ENCODE assay signal across 10 cellular contexts in the genomic region with DNA sequence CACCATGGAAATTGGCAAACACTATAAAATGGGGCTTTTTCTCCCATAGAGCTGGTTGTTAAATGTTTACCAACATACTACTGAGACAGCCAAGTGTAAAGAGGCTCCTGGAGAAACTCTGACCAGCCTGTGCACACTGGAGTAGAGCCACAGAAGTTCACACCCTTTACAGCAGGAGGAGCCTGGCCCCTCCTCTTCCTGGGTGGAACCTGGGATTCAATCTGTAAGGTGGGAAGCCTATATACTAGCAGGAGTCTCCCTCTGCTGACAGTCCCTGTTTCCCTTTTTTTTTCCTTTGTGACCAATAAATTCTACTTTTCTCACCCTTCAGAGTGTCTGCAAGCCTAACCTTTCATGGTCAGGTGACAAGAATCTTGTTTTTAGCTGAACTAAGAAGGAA. TPM values are rescaled to one million over a fixed set of nuclear protein-coding genes. Genes with fewer than 3 reads are reported as not detected.
DNase-seq lines count a peak whose midpoint lies in the region; ATAC-seq, FAIRE-seq and TF ChIP-seq lines count a peak whose summit lies in the region.
"Had no signal": no experiment of that assay in that cellular context is flagged by ENCODE, and none has a peak within 500 bp of the region (broad histone marks: within the 10 kb centered on the region; RNA-seq: fewer than 3 reads in every experiment).

No MANE protein-coding gene starts in this region.

- H3K4me1 Mint-ChIP-seq in natural killer cell treated with Interleukin-12 subunit alpha and Interleukin-12 subunit beta and Interleukin-15 and Interleukin-18, amount 100 ng/mL, for 72 hours (ENCODE audit: low read depth in 2 of 2) = no peaks in the 10 kb centered on the region
- H3K4me1 Mint-ChIP-seq: activated T-helper 17 cell treated with anti-CD3 and anti-CD28 coated beads, Interleukin-2, amount 50 U/mL, for 72 hours had no signal

- TF ChIP-seq RAD21 in A549 (conservative IDR thresholded peaks at IDR 0.05 in 1 of 2, IDR thresholded peaks at IDR 0.05 in 1 of 2) = peak in 1 of 2 experiments; percentile 44; a peak in 2 of 5 replicates

- no peak overlapping the region for H3K4me2 ChIP-seq in A549
- H3K4me2 ChIP-seq in PC-3 (ENCODE audit: low read length) = no peak overlapping the region

- TF ChIP-seq CTCF in A549 (IDR thresholded peaks at IDR 0.05) (no peak; the same call in 2 of the 3 replicates), PC-3 (conservative IDR thresholded peaks at IDR 0.05; ENCODE audit: low read depth, low read length) (peak; percentile 52), fibroblast of pulmonary artery (IDR thresholded peaks at IDR 0.05; ENCODE audit: low read length, missing control alignments) (no peak), testis (IDR thresholded peaks at IDR 0.05) (no peak)

- no peaks in the 10 kb centered on the region for H3K27me3 ChIP-seq in PC-3 (ENCODE audit: low read length)
- no peaks in the 10 kb centered on the region for H3K27me3 ChIP-seq in testis

- H3K9me3 ChIP-seq in A549 (no peaks in the 10 kb centered on the region), PC-3 (ENCODE audit: low read length) (no peaks in the 10 kb centered on the region), testis (no peaks in the 10 kb centered on the region)

- no peaks in the 10 kb centered on the region for H3K9me3 Mint-ChIP-seq in natural killer cell treated with Interleukin-12 subunit alpha and Interleukin-12 subunit beta and Interleukin-15 and Interleukin-18, amount 100 ng/mL, for 72 hours
- H3K9me3 Mint-ChIP-seq: activated T-helper 17 cell treated with anti-CD3 and anti-CD28 coated beads, Interleukin-2, amount 50 U/mL, for 72 hours had no signal

- H3K79me2 ChIP-seq in PC-3 (ENCODE audit: low read length) = no peaks in the 10 kb centered on the region

- no peaks in the 10 kb centered on the region for H3K36me3 Mint-ChIP-seq in natural killer cell treated with Interleukin-12 subunit alpha and Interleukin-12 subunit beta and Interleukin-15 and Interleukin-18, amount 100 ng/mL, for 72 hours

- no peak overlapping the region for H3K4me3 Mint-ChIP-seq in natural killer cell treated with Interleukin-12 subunit alpha and Interleukin-12 subunit beta and Interleukin-15 and Interleukin-18, amount 100 ng/mL, for 72 hours
- H3K4me3 Mint-ChIP-seq: activated T-helper 17 cell treated with anti-CD3 and anti-CD28 coated beads, Interleukin-2, amount 50 U/mL, for 72 hours had no signal

- no peak for TF ChIP-seq EP300 in A549 (IDR thresholded peaks at IDR 0.05)

- no peak overlapping the region for H3K27ac Mint-ChIP-seq in natural killer cell treated with Interleukin-12 subunit alpha and Interleukin-12 subunit beta and Interleukin-15 and Interleukin-18, amount 100 ng/mL, for 72 hours
- H3K27ac Mint-ChIP-seq: activated T-helper 17 cell treated with anti-CD3 and anti-CD28 coated beads, Interleukin-2, amount 50 U/mL, for 72 hours had no signal

- H3K27me3 Mint-ChIP-seq in natural killer cell treated with Interleukin-12 subunit alpha and Interleukin-12 subunit beta and Interleukin-15 and Interleukin-18, amount 100 ng/mL, for 72 hours = peaks cover 8 to 12% of the 10 kb centered on the region in 2 donors
- H3K27me3 Mint-ChIP-seq: activated T-helper 17 cell treated with anti-CD3 and anti-CD28 coated beads, Interleukin-2, amount 50 U/mL, for 72 hours had no signal

- TF ChIP-seq POLR2A in A549 (IDR thresholded peaks at IDR 0.05; ENCODE audit: low read length) (no peak), testis (IDR thresholded peaks at IDR 0.05) (no peak)

- H3K36me3 ChIP-seq in PC-3 (ENCODE audit: low read depth, low read length) (no peaks in the 10 kb centered on the region), testis (ENCODE audit: low read depth, missing control alignments) (no peaks in the 10 kb centered on the region)

- H3K9me2 ChIP-seq in PC-3 (replicated peaks; ENCODE audit: low read length) = no peaks in the 10 kb centered on the region

- no peak overlapping the region for H3K9ac ChIP-seq in PC-3 (ENCODE audit: low read length)

- intact Hi-C loops in PC-3 (cut with micrococcal nuclease) = no loop called here
- intact Hi-C loops in testis (cut with DNase I; ENCODE audit: low total_unique reads) = no loop called here

- H3K4me1 ChIP-seq in A549 = 0 out of 3 replicates have a peak, but pooled peaks cover 4% of the 10 kb centered on the region
- peaks cover 12% of the 10 kb centered on the region for H3K4me1 ChIP-seq in PC-3 (ENCODE audit: insufficient read depth, low read length)
- no peaks in the 10 kb centered on the region for H3K4me1 ChIP-seq in testis

- ATAC-seq in A549 = peak; percentile 70 to 96; a peak in 5 of 6 replicates
- ATAC-seq in PC-3 = peak; percentile 88
- no peak for ATAC-seq in natural killer cell treated with Interleukin-12 subunit alpha and Interleukin-12 subunit beta and Interleukin-15 and Interleukin-18, amount 100 ng/mL, for 72 hours
- ATAC-seq: activated T-helper 17 cell treated with anti-CD3 and anti-CD28 coated beads, Interleukin-2, amount 50 U/mL, for 72 hours had no signal

- CTCF ChIA-PET in A549 (lab: Yijun Ruan, JAX) = interaction anchor here (0.9 to 3.8 kb wide), 5 partner anchors 10 to 61 kb away, joined by 3 to 30 read pairs (median 5); partner anchors contain the start of gene SLC30A5
- CTCF ChIA-PET in PC-3 (lab: Charles Lee) = interaction anchor here (0.6 kb wide), 1 partner anchor 207 kb away, joined by 5 read pairs; no protein-coding TSS in a partner anchor

- POLR2A ChIA-PET in A549 (lab: Yijun Ruan, JAX) = no interaction called here
- POLR2A ChIA-PET in PC-3 (lab: Charles Lee; ENCODE audit: unreplicated experiment) = no interaction called here

- H3K4me3 ChIP-seq in A549 = no peak overlapping the region
- H3K4me3 ChIP-seq in PC-3 (ENCODE audit: low read length) = no peak overlapping the region
- no peak overlapping the region for H3K4me3 ChIP-seq in fibroblast of pulmonary artery (replicated peaks; ENCODE audit: low read depth, low read length)
- no peak overlapping the region for H3K4me3 ChIP-seq in testis

- H3K27ac ChIP-seq in A549 = no peak overlapping the region
- H3K27ac ChIP-seq in PC-3 (ENCODE audit: low read length) = no peak overlapping the region
- no peak overlapping the region for H3K27ac ChIP-seq in testis
- H3K27ac ChIP-seq in caudate nucleus (ENCODE audit: low read depth, low read length) = no peak overlapping the region

- H2AFZ ChIP-seq in PC-3 (ENCODE audit: low read length) = peak overlapping the region; percentile 7; the same call in 1 of the 2 replicates

- H3F3A ChIP-seq in PC-3 (ENCODE audit: low read length, unreplicated experiment) = no peaks in the 10 kb centered on the region

- no peaks in the 10 kb centered on the region for H4K20me1 ChIP-seq in PC-3 (ENCODE audit: low read length)

- BruUV-seq in PC-3 (replicated peaks; lab: Mats Ljungman, UMichigan) = no TSS peak

- DNase-seq in A549 (ENCODE audit: low read depth in 1 of 2, low spot score in 1 of 2) (peak in 1 of 2 experiments; percentile 66), H4 (ENCODE audit: low spot score) (peak; percentile 47), PC-3 (peak; percentile 60), fibroblast of pulmonary artery (ENCODE audit: low read depth) (peak; percentile 21), NCI-H1048 (lab: John Stamatoyannopoulos, UW) (no peak), testis (no peak), caudate nucleus (lab: John Stamatoyannopoulos, UW) (no peak)
- DNase-seq in natural killer cell treated with Interleukin-12 subunit alpha and Interleukin-12 subunit beta and Interleukin-15 and Interleukin-18, amount 100 ng/mL, for 72 hours (ENCODE audit: low spot score) = no peak
- DNase-seq: NCI-H187 treated with DMSO at 0.1 percent for 48 hours had no signal

- no peak for FAIRE-seq in A549 (lab: Jason Lieb, UNC)

TF ChIP-seq in A549, 52 proteins besides CTCF, POLR2A, EP300 and RAD21 (continues in another document):
- no peak for TF ChIP-seq MAFK (IDR thresholded peaks at IDR 0.05; ENCODE audit: partially characterized antibody)
- no peak for TF ChIP-seq MAZ (IDR thresholded peaks at IDR 0.05; ENCODE audit: borderline replicate concordance, low read depth, low read length)
- no peak for TF ChIP-seq SREBF2 (IDR thresholded peaks at IDR 0.05)
- no peak for TF ChIP-seq JUN (IDR thresholded peaks at IDR 0.05)
- TF ChIP-seq SMC3 (IDR thresholded peaks at IDR 0.05) = no peak
- TF ChIP-seq CEBPB (IDR thresholded peaks at IDR 0.05) = no peak
- no peak for TF ChIP-seq RFX5 (IDR thresholded peaks at IDR 0.05)
- no peak for TF ChIP-seq KDM5A (IDR thresholded peaks at IDR 0.05)
- TF ChIP-seq, protein P1, sequence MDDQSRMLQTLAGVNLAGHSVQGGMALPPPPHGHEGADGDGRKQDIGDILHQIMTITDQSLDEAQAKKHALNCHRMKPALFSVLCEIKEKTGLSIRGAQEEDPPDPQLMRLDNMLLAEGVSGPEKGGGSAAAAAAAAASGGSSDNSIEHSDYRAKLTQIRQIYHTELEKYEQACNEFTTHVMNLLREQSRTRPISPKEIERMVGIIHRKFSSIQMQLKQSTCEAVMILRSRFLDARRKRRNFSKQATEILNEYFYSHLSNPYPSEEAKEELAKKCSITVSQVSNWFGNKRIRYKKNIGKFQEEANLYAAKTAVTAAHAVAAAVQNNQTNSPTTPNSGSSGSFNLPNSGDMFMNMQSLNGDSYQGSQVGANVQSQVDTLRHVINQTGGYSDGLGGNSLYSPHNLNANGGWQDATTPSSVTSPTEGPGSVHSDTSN (IDR thresholded peaks at IDR 0.05) = no peak
- TF ChIP-seq CBX2 (IDR thresholded peaks at IDR 0.05; ENCODE audit: borderline replicate concordance, low read depth) = no peak
- TF ChIP-seq, protein P2, sequence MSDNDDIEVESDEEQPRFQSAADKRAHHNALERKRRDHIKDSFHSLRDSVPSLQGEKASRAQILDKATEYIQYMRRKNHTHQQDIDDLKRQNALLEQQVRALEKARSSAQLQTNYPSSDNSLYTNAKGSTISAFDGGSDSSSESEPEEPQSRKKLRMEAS (IDR thresholded peaks at IDR 0.05) = no peak
- TF ChIP-seq KDM1A (IDR thresholded peaks at IDR 0.05; ENCODE audit: low read depth) = no peak
- TF ChIP-seq RNF2 (IDR thresholded peaks at IDR 0.05; ENCODE audit: borderline replicate concordance, low read depth) = no peak

RNA-seq across cellular contexts. Expression of gene SLC30A5, which starts 10.4 kb away (rescaled TPM):
- polyA plus RNA-seq in A549 (2011; rRNA removed) (74.6 and 79.8 TPM in 2 replicates), A549 (2017; fragmentation: RNase III; extraction: RNeasy Plus Mini Kit Qiagen cat#74134 plus additional on column Dnase treatment) (51.2 to 53.3 TPM (median 52.2 TPM) in 3 replicates), testis (ENCODE audit: insufficient read depth, low read depth, low replicate concordance) (33.7 TPM)
- 15.7 and 29.3 TPM in 2 replicates for polyA plus RNA-seq in A549 (2012; cell fraction: cytosol; rRNA removed)
- 15.2 and 25.8 TPM in 2 replicates for polyA plus RNA-seq in A549 (2012; cell fraction: nucleus; rRNA removed)
- polyA minus RNA-seq in A549 (2011; rRNA and poly(A)+ RNA removed) = 155 and 163 TPM in 2 replicates
- 45.8 and 64.2 TPM in 2 replicates for total RNA-seq in H4 (2014; rRNA removed; shearing (Covaris generic))
- total RNA-seq in PC-3 (2014; rRNA removed) (54.7 and 55.3 TPM in 2 replicates), testis (10 to 100 TPM; 65.0 to 68.0 TPM)
- total RNA-seq in natural killer cell treated with Interleukin-12 subunit alpha and Interleukin-12 subunit beta and Interleukin-15 and Interleukin-18, amount 100 ng/mL, for 72 hours = 10 to 100 TPM; 53.4 to 54.0 TPM

Comparison
In these comparisons a context has a peak if more than half of its experiments do, and no peak if none do; other contexts are left out.
1. ATAC-seq: peak in A549 (2 of 2) and PC-3 (single experiment); none in natural killer cell treated with Interleukin-12 subunit alpha and Interleukin-12 subunit beta and Interleukin-15 and Interleukin-18, amount 100 ng/mL, for 72 hours (0 of 2).
2. DNase-seq: peak in H4 (single experiment), PC-3 (single experiment) and fibroblast of pulmonary artery (single experiment); none in NCI-H1048 (single experiment), testis (single experiment), caudate nucleus (0 of 61) and natural killer cell treated with Interleukin-12 subunit alpha and Interleukin-12 subunit beta and Interleukin-15 and Interleukin-18, amount 100 ng/mL, for 72 hours (single experiment).